ENCODE assay signal across 1 cellular context in genomic region chr20:33826270-33826897, GRCh38.
TF ChIP-seq lines count a peak whose summit lies in the region.

No MANE protein-coding gene starts in this region.

TF ChIP-seq in HEK293, 187 proteins besides CTCF, POLR2A, EP300 and RAD21 (continued from another document):
- TF ChIP-seq ZNF518A (tag by site-specific recombination; conservative IDR thresholded peaks at IDR 0.05; ENCODE audit: low read depth) (no peak), ZBTB6 (tag by site-specific recombination; IDR thresholded peaks at IDR 0.05) (no peak)
